In genomic region chr20:36605309-36606170, GRCh38 we compare ENCODE assay signal across 1 cellular context.
TF ChIP-seq lines count a peak whose summit lies in the region.

Gene RAB5IF, plus strand, starts transcription at chr20:36605779. Its CDS starts 173 bp downstream, at chr20:36605952.

TF ChIP-seq in HepG2, 621 proteins besides CTCF, POLR2A, EP300 and RAD21 (continued from another document and continues in another):
- TF ChIP-seq ATM (IDR thresholded peaks at IDR 0.05; ENCODE audit: borderline replicate concordance) (no peak), ZNF652 (CRISPR knock-in tag; IDR thresholded peaks at IDR 0.05; ENCODE audit: borderline replicate concordance, low read depth) (peak; percentile 49; the same call in 1 of the 2 replicates), ZSCAN22 (CRISPR knock-in tag; IDR thresholded peaks at IDR 0.05) (no peak), PRMT3 (CRISPR knock-in tag; IDR thresholded peaks at IDR 0.05; ENCODE audit: borderline replicate concordance, low read depth) (peak; percentile 78; the same call in 1 of the 2 replicates), STAT5B (CRISPR knock-in tag; IDR thresholded peaks at IDR 0.05) (peak; percentile 86), ZNF225 (CRISPR knock-in tag; IDR thresholded peaks at IDR 0.05) (peak; percentile 89), FOXO1 (CRISPR knock-in tag; IDR thresholded peaks at IDR 0.05) (peak; percentile 85), SIX1 (CRISPR knock-in tag; IDR thresholded peaks at IDR 0.05; ENCODE audit: borderline replicate concordance) (no peak; the same call in 1 of the 2 replicates), ZNF713 (CRISPR knock-in tag; IDR thresholded peaks at IDR 0.05) (peak; percentile 95), BATF2 (CRISPR knock-in tag; IDR thresholded peaks at IDR 0.05) (peak; percentile 54; the same call in 1 of the 2 replicates), ZNF839 (CRISPR knock-in tag; IDR thresholded peaks at IDR 0.05; ENCODE audit: borderline replicate concordance) (peak; percentile 86; the same call in 1 of the 2 replicates), IRX3 (CRISPR knock-in tag; IDR thresholded peaks at IDR 0.05; ENCODE audit: borderline replicate concordance, low read depth) (peak; percentile 96), FOXJ3 (CRISPR knock-in tag; IDR thresholded peaks at IDR 0.05; ENCODE audit: borderline replicate concordance) (peak; percentile 82; the same call in 1 of the 2 replicates), FUBP1 (CRISPR knock-in tag; IDR thresholded peaks at IDR 0.05; ENCODE audit: borderline replicate concordance) (peak; percentile 93; the same call in 1 of the 2 replicates), PHF5A (CRISPR knock-in tag; IDR thresholded peaks at IDR 0.05; ENCODE audit: low read depth, unreplicated experiment) (peak; percentile 100), NR3C1 (CRISPR knock-in tag; IDR thresholded peaks at IDR 0.05) (0 out of 2 replicates have a peak, but pooled peaks have one; percentile 43), ZNF619 (CRISPR knock-in tag; IDR thresholded peaks at IDR 0.05) (peak; percentile 99), ZNF883 (CRISPR knock-in tag; IDR thresholded peaks at IDR 0.05; ENCODE audit: not compliant biosample characterization) (peak; percentile 92), ZNF326 (CRISPR knock-in tag; IDR thresholded peaks at IDR 0.05; ENCODE audit: borderline replicate concordance) (0 out of 2 replicates have a peak, but pooled peaks have one; percentile 19), ZNF644 (CRISPR knock-in tag; IDR thresholded peaks at IDR 0.05; ENCODE audit: low read depth) (no peak), ZNF572 (CRISPR knock-in tag; IDR thresholded peaks at IDR 0.05) (no peak), ATF2 (CRISPR knock-in tag; IDR thresholded peaks at IDR 0.05) (peak; percentile 99), TEAD3 (CRISPR knock-in tag; optimal IDR thresholded peaks at IDR 0.05; ENCODE audit: borderline replicate concordance) (peak; percentile 85), KLF16 (CRISPR knock-in tag; IDR thresholded peaks at IDR 0.05) (peak in 1 of 2 experiments; percentile 99; a peak in 2 of 4 replicates), EEA1 (CRISPR knock-in tag; IDR thresholded peaks at IDR 0.05; ENCODE audit: borderline replicate concordance) (peak; percentile 98), NFE2L2 (IDR thresholded peaks at IDR 0.05; ENCODE audit: low read length) (0 out of 2 replicates have a peak, but pooled peaks have one; percentile 7), ZNF331 (CRISPR knock-in tag; IDR thresholded peaks at IDR 0.05) (peak; percentile 99), ZNF781 (CRISPR knock-in tag; IDR thresholded peaks at IDR 0.05; ENCODE audit: borderline replicate concordance, not compliant biosample characterization) (peak; percentile 96), IRF1 (CRISPR knock-in tag; IDR thresholded peaks at IDR 0.05; ENCODE audit: low read depth) (peak; percentile 58; the same call in 1 of the 2 replicates), KAT8 (CRISPR knock-in tag; IDR thresholded peaks at IDR 0.05) (peak; percentile 100), MYC (CRISPR knock-in tag; IDR thresholded peaks at IDR 0.05; ENCODE audit: borderline replicate concordance) (peak; percentile 95), ATF7-NPFF (CRISPR knock-in tag; IDR thresholded peaks at IDR 0.05; ENCODE audit: low read depth) (peak; percentile 96), NR2F1 (CRISPR knock-in tag; IDR thresholded peaks at IDR 0.05) (peak; percentile 19 to 22; a peak in 1 of 4 replicates), YEATS2 (CRISPR knock-in tag; IDR thresholded peaks at IDR 0.05; ENCODE audit: borderline replicate concordance) (peak; percentile 100), HNRNPK (IDR thresholded peaks at IDR 0.05; ENCODE audit: low read depth, low read length, poor library complexity, severe bottlenecking) (peak; percentile 91), ZBTB21 (CRISPR knock-in tag; IDR thresholded peaks at IDR 0.05) (peak; percentile 87), ZNF232 (CRISPR knock-in tag; IDR thresholded peaks at IDR 0.05; ENCODE audit: borderline replicate concordance) (peak; percentile 94), NR2F6 (IDR thresholded peaks at IDR 0.05) (no peak), NR2F6 (CRISPR knock-in tag; IDR thresholded peaks at IDR 0.05) (peak; percentile 89; the same call in 1 of the 2 replicates), ZNF235 (CRISPR knock-in tag; IDR thresholded peaks at IDR 0.05; ENCODE audit: borderline replicate concordance) (peak; percentile 99), HNRNPH1 (optimal IDR thresholded peaks at IDR 0.05; ENCODE audit: low read depth, low read length) (no peak), ZNF792 (CRISPR knock-in tag; IDR thresholded peaks at IDR 0.05) (peak; percentile 97), MAFK (conservative IDR thresholded peaks at IDR 0.05 in 1 of 2, IDR thresholded peaks at IDR 0.05 in 1 of 2; ENCODE audit: low read length in 2 of 2) (peak; percentile 34 to 50; a peak in 3 of 4 replicates), RBAK (CRISPR knock-in tag; IDR thresholded peaks at IDR 0.05) (0 out of 2 replicates have a peak, but pooled peaks have one; percentile 72)
- TF ChIP-seq, protein P1, sequence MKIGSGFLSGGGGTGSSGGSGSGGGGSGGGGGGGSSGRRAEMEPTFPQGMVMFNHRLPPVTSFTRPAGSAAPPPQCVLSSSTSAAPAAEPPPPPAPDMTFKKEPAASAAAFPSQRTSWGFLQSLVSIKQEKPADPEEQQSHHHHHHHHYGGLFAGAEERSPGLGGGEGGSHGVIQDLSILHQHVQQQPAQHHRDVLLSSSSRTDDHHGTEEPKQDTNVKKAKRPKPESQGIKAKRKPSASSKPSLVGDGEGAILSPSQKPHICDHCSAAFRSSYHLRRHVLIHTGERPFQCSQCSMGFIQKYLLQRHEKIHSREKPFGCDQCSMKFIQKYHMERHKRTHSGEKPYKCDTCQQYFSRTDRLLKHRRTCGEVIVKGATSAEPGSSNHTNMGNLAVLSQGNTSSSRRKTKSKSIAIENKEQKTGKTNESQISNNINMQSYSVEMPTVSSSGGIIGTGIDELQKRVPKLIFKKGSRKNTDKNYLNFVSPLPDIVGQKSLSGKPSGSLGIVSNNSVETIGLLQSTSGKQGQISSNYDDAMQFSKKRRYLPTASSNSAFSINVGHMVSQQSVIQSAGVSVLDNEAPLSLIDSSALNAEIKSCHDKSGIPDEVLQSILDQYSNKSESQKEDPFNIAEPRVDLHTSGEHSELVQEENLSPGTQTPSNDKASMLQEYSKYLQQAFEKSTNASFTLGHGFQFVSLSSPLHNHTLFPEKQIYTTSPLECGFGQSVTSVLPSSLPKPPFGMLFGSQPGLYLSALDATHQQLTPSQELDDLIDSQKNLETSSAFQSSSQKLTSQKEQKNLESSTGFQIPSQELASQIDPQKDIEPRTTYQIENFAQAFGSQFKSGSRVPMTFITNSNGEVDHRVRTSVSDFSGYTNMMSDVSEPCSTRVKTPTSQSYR (CRISPR knock-in tag; IDR thresholded peaks at IDR 0.05; ENCODE audit: borderline replicate concordance): peak; percentile 62; the same call in 1 of the 2 replicates
- TF ChIP-seq, protein P2, sequence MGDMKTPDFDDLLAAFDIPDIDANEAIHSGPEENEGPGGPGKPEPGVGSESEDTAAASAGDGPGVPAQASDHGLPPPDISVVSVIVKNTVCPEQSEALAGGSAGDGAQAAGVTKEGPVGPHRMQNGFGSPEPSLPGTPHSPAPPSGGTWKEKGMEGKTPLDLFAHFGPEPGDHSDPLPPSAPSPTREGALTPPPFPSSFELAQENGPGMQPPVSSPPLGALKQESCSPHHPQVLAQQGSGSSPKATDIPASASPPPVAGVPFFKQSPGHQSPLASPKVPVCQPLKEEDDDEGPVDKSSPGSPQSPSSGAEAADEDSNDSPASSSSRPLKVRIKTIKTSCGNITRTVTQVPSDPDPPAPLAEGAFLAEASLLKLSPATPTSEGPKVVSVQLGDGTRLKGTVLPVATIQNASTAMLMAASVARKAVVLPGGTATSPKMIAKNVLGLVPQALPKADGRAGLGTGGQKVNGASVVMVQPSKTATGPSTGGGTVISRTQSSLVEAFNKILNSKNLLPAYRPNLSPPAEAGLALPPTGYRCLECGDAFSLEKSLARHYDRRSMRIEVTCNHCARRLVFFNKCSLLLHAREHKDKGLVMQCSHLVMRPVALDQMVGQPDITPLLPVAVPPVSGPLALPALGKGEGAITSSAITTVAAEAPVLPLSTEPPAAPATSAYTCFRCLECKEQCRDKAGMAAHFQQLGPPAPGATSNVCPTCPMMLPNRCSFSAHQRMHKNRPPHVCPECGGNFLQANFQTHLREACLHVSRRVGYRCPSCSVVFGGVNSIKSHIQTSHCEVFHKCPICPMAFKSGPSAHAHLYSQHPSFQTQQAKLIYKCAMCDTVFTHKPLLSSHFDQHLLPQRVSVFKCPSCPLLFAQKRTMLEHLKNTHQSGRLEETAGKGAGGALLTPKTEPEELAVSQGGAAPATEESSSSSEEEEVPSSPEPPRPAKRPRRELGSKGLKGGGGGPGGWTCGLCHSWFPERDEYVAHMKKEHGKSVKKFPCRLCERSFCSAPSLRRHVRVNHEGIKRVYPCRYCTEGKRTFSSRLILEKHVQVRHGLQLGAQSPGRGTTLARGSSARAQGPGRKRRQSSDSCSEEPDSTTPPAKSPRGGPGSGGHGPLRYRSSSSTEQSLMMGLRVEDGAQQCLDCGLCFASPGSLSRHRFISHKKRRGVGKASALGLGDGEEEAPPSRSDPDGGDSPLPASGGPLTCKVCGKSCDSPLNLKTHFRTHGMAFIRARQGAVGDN (CRISPR knock-in tag; IDR thresholded peaks at IDR 0.05): peak; percentile 98
- TF ChIP-seq, protein P3, sequence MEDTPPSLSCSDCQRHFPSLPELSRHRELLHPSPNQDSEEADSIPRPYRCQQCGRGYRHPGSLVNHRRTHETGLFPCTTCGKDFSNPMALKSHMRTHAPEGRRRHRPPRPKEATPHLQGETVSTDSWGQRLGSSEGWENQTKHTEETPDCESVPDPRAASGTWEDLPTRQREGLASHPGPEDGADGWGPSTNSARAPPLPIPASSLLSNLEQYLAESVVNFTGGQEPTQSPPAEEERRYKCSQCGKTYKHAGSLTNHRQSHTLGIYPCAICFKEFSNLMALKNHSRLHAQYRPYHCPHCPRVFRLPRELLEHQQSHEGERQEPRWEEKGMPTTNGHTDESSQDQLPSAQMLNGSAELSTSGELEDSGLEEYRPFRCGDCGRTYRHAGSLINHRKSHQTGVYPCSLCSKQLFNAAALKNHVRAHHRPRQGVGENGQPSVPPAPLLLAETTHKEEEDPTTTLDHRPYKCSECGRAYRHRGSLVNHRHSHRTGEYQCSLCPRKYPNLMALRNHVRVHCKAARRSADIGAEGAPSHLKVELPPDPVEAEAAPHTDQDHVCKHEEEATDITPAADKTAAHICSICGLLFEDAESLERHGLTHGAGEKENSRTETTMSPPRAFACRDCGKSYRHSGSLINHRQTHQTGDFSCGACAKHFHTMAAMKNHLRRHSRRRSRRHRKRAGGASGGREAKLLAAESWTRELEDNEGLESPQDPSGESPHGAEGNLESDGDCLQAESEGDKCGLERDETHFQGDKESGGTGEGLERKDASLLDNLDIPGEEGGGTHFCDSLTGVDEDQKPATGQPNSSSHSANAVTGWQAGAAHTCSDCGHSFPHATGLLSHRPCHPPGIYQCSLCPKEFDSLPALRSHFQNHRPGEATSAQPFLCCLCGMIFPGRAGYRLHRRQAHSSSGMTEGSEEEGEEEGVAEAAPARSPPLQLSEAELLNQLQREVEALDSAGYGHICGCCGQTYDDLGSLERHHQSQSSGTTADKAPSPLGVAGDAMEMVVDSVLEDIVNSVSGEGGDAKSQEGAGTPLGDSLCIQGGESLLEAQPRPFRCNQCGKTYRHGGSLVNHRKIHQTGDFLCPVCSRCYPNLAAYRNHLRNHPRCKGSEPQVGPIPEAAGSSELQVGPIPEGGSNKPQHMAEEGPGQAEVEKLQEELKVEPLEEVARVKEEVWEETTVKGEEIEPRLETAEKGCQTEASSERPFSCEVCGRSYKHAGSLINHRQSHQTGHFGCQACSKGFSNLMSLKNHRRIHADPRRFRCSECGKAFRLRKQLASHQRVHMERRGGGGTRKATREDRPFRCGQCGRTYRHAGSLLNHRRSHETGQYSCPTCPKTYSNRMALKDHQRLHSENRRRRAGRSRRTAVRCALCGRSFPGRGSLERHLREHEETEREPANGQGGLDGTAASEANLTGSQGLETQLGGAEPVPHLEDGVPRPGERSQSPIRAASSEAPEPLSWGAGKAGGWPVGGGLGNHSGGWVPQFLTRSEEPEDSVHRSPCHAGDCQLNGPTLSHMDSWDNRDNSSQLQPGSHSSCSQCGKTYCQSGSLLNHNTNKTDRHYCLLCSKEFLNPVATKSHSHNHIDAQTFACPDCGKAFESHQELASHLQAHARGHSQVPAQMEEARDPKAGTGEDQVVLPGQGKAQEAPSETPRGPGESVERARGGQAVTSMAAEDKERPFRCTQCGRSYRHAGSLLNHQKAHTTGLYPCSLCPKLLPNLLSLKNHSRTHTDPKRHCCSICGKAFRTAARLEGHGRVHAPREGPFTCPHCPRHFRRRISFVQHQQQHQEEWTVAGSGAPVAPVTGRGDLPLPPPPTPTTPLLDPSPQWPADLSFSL (CRISPR knock-in tag; IDR thresholded peaks at IDR 0.05): no peak
